In genomic region chr16:87847785-87848675, GRCh38 we compare ENCODE assay signal across 1 cellular context.
TF ChIP-seq lines count a peak whose summit lies in the region.

No MANE protein-coding gene starts in this region.

TF ChIP-seq in GM23338, 12 proteins besides CTCF, POLR2A, EP300 and RAD21 (continued from another document):
- TF ChIP-seq ZNF462 (CRISPR knock-in tag; IDR thresholded peaks at IDR 0.05) (no peak), ETS1 (IDR thresholded peaks at IDR 0.05) (no peak)
